1 cellular context compared by ENCODE assay signal in the genomic region with DNA sequence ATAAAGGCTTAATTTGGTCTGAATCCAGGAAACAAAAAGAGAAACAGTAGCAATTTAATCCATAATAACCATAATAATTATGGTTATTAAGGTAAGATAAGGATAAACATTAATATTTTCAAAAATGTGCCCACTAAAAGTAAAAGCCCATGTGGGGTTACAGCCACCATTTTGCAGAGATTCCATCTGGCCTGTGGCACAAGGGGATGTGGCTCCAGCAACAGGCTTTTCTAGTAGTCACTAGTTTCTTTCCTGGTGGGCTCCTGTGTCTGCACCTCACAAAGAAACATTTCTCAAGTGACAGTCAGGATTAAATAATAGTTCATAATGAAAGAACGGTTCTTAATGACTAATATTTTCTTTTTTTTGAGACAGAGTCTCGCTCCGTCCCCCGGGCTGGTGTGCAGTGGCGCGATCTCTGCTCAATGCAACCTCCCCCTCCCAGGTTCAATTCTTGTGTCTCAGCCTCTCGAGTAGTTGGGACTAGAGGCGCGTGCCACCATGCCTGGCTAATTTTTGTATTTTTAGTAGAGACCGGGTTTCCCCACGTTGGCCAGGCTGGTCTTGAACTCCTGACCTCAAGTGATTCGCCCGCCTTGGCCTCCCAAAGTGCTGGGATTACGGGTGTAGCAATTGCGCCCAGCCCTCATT.
TF ChIP-seq lines count a peak whose summit lies in the region.

No MANE protein-coding gene starts in this region.

TF ChIP-seq in K562, 482 proteins besides CTCF, POLR2A, EP300 and RAD21 (continued from another document):
- TF ChIP-seq, protein P1, sequence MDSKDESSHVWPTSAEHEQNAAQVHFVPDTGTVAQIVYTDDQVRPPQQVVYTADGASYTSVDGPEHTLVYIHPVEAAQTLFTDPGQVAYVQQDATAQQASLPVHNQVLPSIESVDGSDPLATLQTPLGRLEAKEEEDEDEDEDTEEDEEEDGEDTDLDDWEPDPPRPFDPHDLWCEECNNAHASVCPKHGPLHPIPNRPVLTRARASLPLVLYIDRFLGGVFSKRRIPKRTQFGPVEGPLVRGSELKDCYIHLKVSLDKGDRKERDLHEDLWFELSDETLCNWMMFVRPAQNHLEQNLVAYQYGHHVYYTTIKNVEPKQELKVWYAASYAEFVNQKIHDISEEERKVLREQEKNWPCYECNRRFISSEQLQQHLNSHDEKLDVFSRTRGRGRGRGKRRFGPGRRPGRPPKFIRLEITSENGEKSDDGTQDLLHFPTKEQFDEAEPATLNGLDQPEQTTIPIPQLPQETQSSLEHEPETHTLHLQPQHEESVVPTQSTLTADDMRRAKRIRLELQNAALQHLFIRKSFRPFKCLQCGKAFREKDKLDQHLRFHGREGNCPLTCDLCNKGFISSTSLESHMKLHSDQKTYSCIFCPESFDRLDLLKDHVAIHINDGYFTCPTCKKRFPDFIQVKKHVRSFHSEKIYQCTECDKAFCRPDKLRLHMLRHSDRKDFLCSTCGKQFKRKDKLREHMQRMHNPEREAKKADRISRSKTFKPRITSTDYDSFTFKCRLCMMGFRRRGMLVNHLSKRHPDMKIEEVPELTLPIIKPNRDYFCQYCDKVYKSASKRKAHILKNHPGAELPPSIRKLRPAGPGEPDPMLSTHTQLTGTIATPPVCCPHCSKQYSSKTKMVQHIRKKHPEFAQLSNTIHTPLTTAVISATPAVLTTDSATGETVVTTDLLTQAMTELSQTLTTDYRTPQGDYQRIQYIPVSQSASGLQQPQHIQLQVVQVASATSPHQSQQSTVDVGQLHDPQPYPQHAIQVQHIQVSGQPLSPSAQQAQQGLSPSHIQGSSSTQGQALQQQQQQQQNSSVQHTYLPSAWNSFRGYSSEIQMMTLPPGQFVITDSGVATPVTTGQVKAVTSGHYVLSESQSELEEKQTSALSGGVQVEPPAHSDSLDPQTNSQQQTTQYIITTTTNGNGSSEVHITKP (IDR thresholded peaks at IDR 0.05; ENCODE audit: partially characterized antibody): peak; percentile 84
- no peak for TF ChIP-seq ILK (tag; IDR thresholded peaks at IDR 0.05; ENCODE audit: borderline replicate concordance, low read depth)
- TF ChIP-seq, protein P2, sequence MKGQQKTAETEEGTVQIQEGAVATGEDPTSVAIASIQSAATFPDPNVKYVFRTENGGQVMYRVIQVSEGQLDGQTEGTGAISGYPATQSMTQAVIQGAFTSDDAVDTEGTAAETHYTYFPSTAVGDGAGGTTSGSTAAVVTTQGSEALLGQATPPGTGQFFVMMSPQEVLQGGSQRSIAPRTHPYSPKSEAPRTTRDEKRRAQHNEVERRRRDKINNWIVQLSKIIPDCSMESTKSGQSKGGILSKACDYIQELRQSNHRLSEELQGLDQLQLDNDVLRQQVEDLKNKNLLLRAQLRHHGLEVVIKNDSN (CRISPR knock-in tag; IDR thresholded peaks at IDR 0.05): no peak
- TF ChIP-seq ZNF507 (tag; conservative IDR thresholded peaks at IDR 0.05): no peak
- TF ChIP-seq ZNF282 (CRISPR knock-in tag; IDR thresholded peaks at IDR 0.05): no peak
